8 cellular contexts compared by ENCODE assay signal in genomic region chr6:158559338-158559894, GRCh38. TPM values are rescaled to one million over a fixed set of nuclear protein-coding genes. Genes with fewer than 3 reads are reported as not detected.
A peak's percentile ranks its signal among the peaks of the same experiment; 100 is the strongest.
DNase-seq lines count a peak whose midpoint lies in the region; ATAC-seq and TF ChIP-seq lines count a peak whose summit lies in the region.

No MANE protein-coding gene starts in this region.

- H3K4me3 ChIP-seq in heart right ventricle, result peak overlapping the region; percentile 68 to 100 (median 91)
- H3K4me3 ChIP-seq in body of pancreas, result peak overlapping the region; percentile 66 to 90
- H3K4me3 ChIP-seq in urinary bladder (ENCODE audit: low read depth, low read length), result peak overlapping the region; percentile 86

- DNase-seq in heart right ventricle, result no peak
- DNase-seq in cardiac septum (ENCODE audit: low spot score), result no peak
- DNase-seq in body of pancreas, result no peak
- no peak for DNase-seq in memory B cell (ENCODE audit: low spot score in 2 of 2)
- DNase-seq in D341Med (ENCODE audit: low spot score), result no peak
- DNase-seq in RKO (ENCODE audit: low spot score), result no peak
- no peak for DNase-seq in ureter (ENCODE audit: low spot score)

- peak overlapping the region; percentile 89 for H3K4me3 Mint-ChIP-seq in memory B cell

- TF ChIP-seq CTCF in heart right ventricle (IDR thresholded peaks at IDR 0.05) (no peak), body of pancreas (IDR thresholded peaks at IDR 0.05) (no peak)

- ATAC-seq in heart right ventricle (peak in 2 of 8 donors; percentile 2 to 8), body of pancreas (no peak), memory B cell (ENCODE audit: low read depth) (no peak)

- peak overlapping the region; percentile 31 for H3K27ac Mint-ChIP-seq in memory B cell

- no peaks in the 10 kb centered on the region for H3K36me3 Mint-ChIP-seq in memory B cell

- H3K9me3 ChIP-seq in heart right ventricle (no peaks in the 10 kb centered on the region), body of pancreas (no peaks in the 10 kb centered on the region)

- H3K27me3 ChIP-seq in heart right ventricle, result no peaks in the 10 kb centered on the region
- H3K27me3 ChIP-seq in body of pancreas, result no peaks in the 10 kb centered on the region

- H3K27me3 Mint-ChIP-seq in memory B cell, result no peaks in the 10 kb centered on the region

- no peaks in the 10 kb centered on the region for H3K9me3 Mint-ChIP-seq in memory B cell

- H3K27ac ChIP-seq in heart right ventricle, result peak overlapping the region; percentile 14 to 94 (median 90)
- H3K27ac ChIP-seq in body of pancreas, result peak overlapping the region; percentile 87 to 96 (median 96)
- no peak overlapping the region for H3K27ac ChIP-seq in urinary bladder (ENCODE audit: low read depth)

- 40 to 44% methylated on average over 14 of the region's 14 CpGs for WGBS in heart right ventricle, 2 donors
- WGBS in body of pancreas, 2 donors, result 34 to 49% methylated on average over 14 of the region's 14 CpGs
- 45% methylated on average over 14 of the region's 14 CpGs for WGBS in urinary bladder

- H3K4me1 ChIP-seq in heart right ventricle, result peaks cover 9 to 47% (median 18%) of the 10 kb centered on the region in 9 donors
- H3K4me1 ChIP-seq in body of pancreas, result peaks cover 58% of the 10 kb centered on the region
- no peaks in the 10 kb centered on the region for H3K4me1 ChIP-seq in urinary bladder (ENCODE audit: insufficient read depth)

- peaks cover 0 to 3% (median 0%) of the 10 kb centered on the region in 9 donors for H3K36me3 ChIP-seq in heart right ventricle
- no peaks in the 10 kb centered on the region for H3K36me3 ChIP-seq in body of pancreas (replicated peaks in 1 of 2; ENCODE audit: insufficient read depth in 1 of 2, low read depth in 2 of 2)
- no peaks in the 10 kb centered on the region for H3K36me3 ChIP-seq in urinary bladder (ENCODE audit: insufficient read depth)

- peaks cover 21% of the 10 kb centered on the region for H3K4me1 Mint-ChIP-seq in memory B cell

- intact Hi-C loops in heart right ventricle (cut with DNase I) (no loop called here), cardiac septum (cut with DNase I) (no loop called here), body of pancreas (cut with DNase I) (no loop called here)

- no peak for TF ChIP-seq POLR2A in body of pancreas (IDR thresholded peaks at IDR 0.05)

RNA-seq across cellular contexts. Expression of gene TMEM181, which starts 0.5 kb away (rescaled TPM):
- total RNA-seq in heart right ventricle, result 10 to 100 TPM in 4 of 10 donors, 1 to 10 TPM in 6; 7.3 to 13.4 (median 9.8) TPM
- polyA plus RNA-seq in heart right ventricle, result 1 to 10 TPM; 5.9 to 8.9 TPM
- total RNA-seq in cardiac septum, result 10.6 TPM
- total RNA-seq in body of pancreas, result 10 to 100 TPM; 19.8 to 34.2 TPM
- total RNA-seq in urinary bladder, result 41.4 TPM
- 23.8 TPM for polyA plus RNA-seq in urinary bladder
- total RNA-seq in ureter, result 38.3 TPM
